ENCODE assay signal across 30 cellular contexts in genomic region chr12:64019654-64020053, GRCh38.
"Had no signal": no experiment of that assay in that cellular context is flagged by ENCODE, and none has a peak within 500 bp of the region (broad histone marks: within the 10 kb centered on the region; RNA-seq: fewer than 3 reads in every experiment).

No MANE protein-coding gene starts in this region.

- H3K4me3 Mint-ChIP-seq: natural killer cell; nephron; neural progenitor cell; stimulated activated memory B cell treated with anti-CD40 and anti-IgM and Interleukin-4, amounts not matched to agents 10 μg/mL and 1 μg/mL and 100 μg/mL, for 72 hours; stimulated activated naive CD8-positive, alpha-beta T cell treated with anti-CD3 and anti-CD28 coated beads, Interleukin-15, Interleukin-2, amounts not matched to agents 100 ng/mL and 50 ng/mL, for 24 hours had no signal

- DNase-seq: natural killer cell; occipital lobe; ovary; posterior cingulate gyrus; psoas muscle; right cardiac atrium; spleen; stimulated activated CD4-positive, alpha-beta T cell treated with anti-CD3 and anti-CD28 coated beads, Interleukin-12 subunit alpha, Interleukin-12 subunit beta, amount 100 ng/mL, for 4 hours; stimulated activated CD4-positive, alpha-beta T cell treated with anti-CD3 and anti-CD28 coated beads, Interleukin-1b, Interleukin-23, amount 100 ng/mL, for 48 hours; stimulated activated CD4-positive, alpha-beta T cell treated with anti-CD3 and anti-CD28 coated beads, Interleukin-4, amount 100 ng/mL, for 1 hour; stimulated activated CD4-positive, alpha-beta T cell treated with anti-CD3 and anti-CD28 coated beads, Interleukin-4, amount 100 ng/mL, for 4 hours; stimulated activated CD8-positive, alpha-beta memory T cell treated with anti-CD3 and anti-CD28 coated beads, Interleukin-4, amount 100 ng/mL, for 48 hours; stimulated activated naive CD4-positive, alpha-beta T cell; stomach; thyroid gland; trophoblast cell; upper lobe of left lung had no signal

- H3K27ac Mint-ChIP-seq: natural killer cell; nephron; neural progenitor cell; progenitor cell of endocrine pancreas; stimulated activated memory B cell treated with anti-CD40 and anti-IgM and Interleukin-4, amounts not matched to agents 10 μg/mL and 1 μg/mL and 100 μg/mL, for 72 hours; stimulated activated naive CD8-positive, alpha-beta T cell treated with anti-CD3 and anti-CD28 coated beads, Interleukin-15, Interleukin-2, amounts not matched to agents 100 ng/mL and 50 ng/mL, for 24 hours had no signal

- H3K4me1 ChIP-seq: neural progenitor cell, parathyroid adenoma, psoas muscle, spleen, stomach, tibial nerve, upper lobe of left lung, vagina had no signal

- H3K27me3 Mint-ChIP-seq: progenitor cell of endocrine pancreas; stimulated activated memory B cell treated with anti-CD40 and anti-IgM and Interleukin-4, amounts not matched to agents 10 μg/mL and 1 μg/mL and 100 μg/mL, for 72 hours; stimulated activated naive CD8-positive, alpha-beta T cell treated with anti-CD3 and anti-CD28 coated beads, Interleukin-15, Interleukin-2, amounts not matched to agents 100 ng/mL and 50 ng/mL, for 24 hours had no signal

- H3K36me3 Mint-ChIP-seq: natural killer cell; stimulated activated memory B cell treated with anti-CD40 and anti-IgM and Interleukin-4, amounts not matched to agents 10 μg/mL and 1 μg/mL and 100 μg/mL, for 72 hours had no signal

- H3K4me2 ChIP-seq: neural progenitor cell, smooth muscle cell had no signal

- H3K9ac ChIP-seq: neural progenitor cell, parathyroid adenoma had no signal

- H3K4me1 Mint-ChIP-seq: natural killer cell; neural progenitor cell; stimulated activated memory B cell treated with anti-CD40 and anti-IgM and Interleukin-4, amounts not matched to agents 10 μg/mL and 1 μg/mL and 100 μg/mL, for 72 hours had no signal

- H3K4me3 ChIP-seq: neural progenitor cell, ovary, psoas muscle, skin epidermis, smooth muscle cell, spleen, stomach, thoracic aorta, thyroid gland, tibial nerve, upper lobe of left lung, vagina had no signal

- H3K36me3 ChIP-seq: neural progenitor cell, ovary, spleen, stomach, thoracic aorta, thyroid gland, upper lobe of left lung, vagina had no signal

- FAIRE-seq: urothelium cell line had no signal

- H3K9me3 ChIP-seq: ovary, psoas muscle, spleen, stomach, thoracic aorta, thyroid gland, tibial nerve, upper lobe of left lung, vagina had no signal

- H2AFZ ChIP-seq: neural progenitor cell, parathyroid adenoma had no signal

- H3K27me3 ChIP-seq: neural progenitor cell, ovary, spleen, stomach, thyroid gland, tibial nerve, upper lobe of left lung, vagina had no signal

- ATAC-seq: natural killer cell; psoas muscle; right cardiac atrium; sciatic nerve; stimulated activated memory B cell treated with anti-CD40 and anti-IgM and Interleukin-4, amounts not matched to agents 10 μg/mL and 1 μg/mL and 100 μg/mL, for 72 hours had no signal

- H3K9me3 Mint-ChIP-seq: natural killer cell; nephron; neural progenitor cell; stimulated activated memory B cell treated with anti-CD40 and anti-IgM and Interleukin-4, amounts not matched to agents 10 μg/mL and 1 μg/mL and 100 μg/mL, for 72 hours; stimulated activated naive CD8-positive, alpha-beta T cell treated with anti-CD3 and anti-CD28 coated beads, Interleukin-15, Interleukin-2, amounts not matched to agents 100 ng/mL and 50 ng/mL, for 24 hours had no signal

- H3K27ac ChIP-seq: neural progenitor cell, ovary, parathyroid adenoma, psoas muscle, skin epidermis, spleen, stomach, thoracic aorta, thyroid gland, tibial nerve, upper lobe of left lung, vagina had no signal
